Comparison of ENCODE assay signal across 24 cellular contexts in genomic region chr16:27437946-27438345, GRCh38. TPM values are rescaled to one million over a fixed set of nuclear protein-coding genes. Genes with fewer than 3 reads are reported as not detected.
DNase-seq lines count a peak whose midpoint lies in the region; ATAC-seq and TF ChIP-seq lines count a peak whose summit lies in the region.
"Had no signal": no experiment of that assay in that cellular context is flagged by ENCODE, and none has a peak within 500 bp of the region (broad histone marks: within the 10 kb centered on the region; RNA-seq: fewer than 3 reads in every experiment).

No MANE protein-coding gene starts in this region.

- peaks cover 90% of the 10 kb centered on the region for H3K36me3 Mint-ChIP-seq in activated CD8-positive, alpha-beta T cell treated with anti-CD3 and anti-CD28 coated beads for 36 hours (ENCODE audit: low read depth)
- peaks cover 21 to 60% (median 37%) of the 10 kb centered on the region in 5 donors for H3K36me3 Mint-ChIP-seq in naive thymus-derived CD4-positive, alpha-beta T cell
- no peaks in the 10 kb centered on the region for H3K36me3 Mint-ChIP-seq in Calu3 (ENCODE audit: insufficient read depth, unreplicated experiment)

- POLR2A ChIA-PET in activated CD8-positive, alpha-beta T cell treated with anti-CD3 and anti-CD28 coated beads for 36 hours (lab: Charles Lee) = interaction anchor here (0.8 to 2.7 kb wide), 7 partner anchors 9 to 120 kb away, joined by 3 to 8 read pairs (median 4); no protein-coding TSS in a partner anchor
- POLR2A ChIA-PET in naive thymus-derived CD4-positive, alpha-beta T cell (lab: Charles Lee) = interaction anchor here (0.6 to 1.6 kb wide), 4 partner anchors 16 to 694 kb away, joined by 3 to 6 read pairs (median 4); no protein-coding TSS in a partner anchor

- no TSS peak for BruUV-seq in Calu3 (replicated peaks; lab: Mats Ljungman, UMichigan)

- no peaks in the 10 kb centered on the region for H3K9me3 ChIP-seq in naive thymus-derived CD4-positive, alpha-beta T cell (ENCODE audit: control insufficient read depth in 2 of 3, low read length in 3 of 3)
- H3K9me3 ChIP-seq: adrenal gland, body of pancreas, lower lobe of right lung, SJSA1, upper lobe of left lung had no signal

- no peak overlapping the region for H3K4me3 ChIP-seq in naive thymus-derived CD4-positive, alpha-beta T cell (ENCODE audit: low read length)
- H3K4me3 ChIP-seq: adrenal gland, body of pancreas, lower lobe of right lung, SJSA1, smooth muscle cell, upper lobe of left lung had no signal

- CTCF ChIA-PET in activated CD8-positive, alpha-beta T cell treated with anti-CD3 and anti-CD28 coated beads for 36 hours (lab: Charles Lee) = interaction anchor here (1.1 kb wide), 1 partner anchor 10 kb away, joined by 8 read pairs; no protein-coding TSS in a partner anchor
- CTCF ChIA-PET in naive thymus-derived CD4-positive, alpha-beta T cell (lab: Charles Lee) = no interaction called here
- CTCF ChIA-PET in Calu3 (lab: Charles Lee) = interaction anchor here (0.5 to 0.6 kb wide), 2 partner anchors 18 to 404 kb away, joined by 3 to 4 read pairs; no protein-coding TSS in a partner anchor

- no peak for TF ChIP-seq CTCF in activated CD8-positive, alpha-beta T cell treated with anti-CD3 and anti-CD28 coated beads for 36 hours (IDR thresholded peaks at IDR 0.05)
- TF ChIP-seq CTCF in Calu3 (IDR thresholded peaks at IDR 0.05; ENCODE audit: unreplicated experiment) = no peak

- H3K36me3 ChIP-seq in naive thymus-derived CD4-positive, alpha-beta T cell (ENCODE audit: control insufficient read depth in 2 of 3, insufficient read depth in 3 of 3, low read length in 3 of 3) = peaks cover 19 to 91% (median 37%) of the 10 kb centered on the region in 3 experiments
- H3K36me3 ChIP-seq: adrenal gland, SJSA1 had no signal

- no peaks in the 10 kb centered on the region for H3K27me3 ChIP-seq in naive thymus-derived CD4-positive, alpha-beta T cell (ENCODE audit: control insufficient read depth in 2 of 2, insufficient read depth in 2 of 2, low read length in 2 of 2)
- H3K27me3 ChIP-seq: adrenal gland, body of pancreas, SJSA1, upper lobe of left lung had no signal

- no peaks in the 10 kb centered on the region for H3K9me3 Mint-ChIP-seq in activated CD8-positive, alpha-beta T cell treated with anti-CD3 and anti-CD28 coated beads for 36 hours
- H3K9me3 Mint-ChIP-seq in naive thymus-derived CD4-positive, alpha-beta T cell = peaks cover 0 to 4% (median 0%) of the 10 kb centered on the region in 11 donors
- no peaks in the 10 kb centered on the region for H3K9me3 Mint-ChIP-seq in Calu3 (ENCODE audit: low read depth, unreplicated experiment)
- H3K9me3 Mint-ChIP-seq: neural crest cell had no signal

- no peak overlapping the region for H3K27ac ChIP-seq in naive thymus-derived CD4-positive, alpha-beta T cell (ENCODE audit: low read depth, low read length)
- H3K27ac ChIP-seq: adrenal gland, body of pancreas, epithelial cell of prostate, lower lobe of right lung, parathyroid adenoma, SJSA1 had no signal

- peaks cover 14% of the 10 kb centered on the region for H3K4me1 Mint-ChIP-seq in activated CD8-positive, alpha-beta T cell treated with anti-CD3 and anti-CD28 coated beads for 36 hours (ENCODE audit: low read depth)
- H3K4me1 Mint-ChIP-seq in naive thymus-derived CD4-positive, alpha-beta T cell = peaks cover 10 to 19% (median 14%) of the 10 kb centered on the region in 7 donors
- H3K4me1 Mint-ChIP-seq in Calu3 (ENCODE audit: low read depth, unreplicated experiment) = no peaks in the 10 kb centered on the region

- no peak overlapping the region for H3K4me3 Mint-ChIP-seq in activated CD8-positive, alpha-beta T cell treated with anti-CD3 and anti-CD28 coated beads for 36 hours
- no peak overlapping the region for H3K4me3 Mint-ChIP-seq in naive thymus-derived CD4-positive, alpha-beta T cell
- no peak overlapping the region for H3K4me3 Mint-ChIP-seq in Calu3 (ENCODE audit: low read depth, unreplicated experiment)
- H3K4me3 Mint-ChIP-seq: activated CD4-positive, alpha-beta T cell treated with anti-CD3 and anti-CD28 coated beads for 36 hours; neural crest cell had no signal

- no peak overlapping the region for H3K27ac Mint-ChIP-seq in activated CD8-positive, alpha-beta T cell treated with anti-CD3 and anti-CD28 coated beads for 36 hours
- peak overlapping the region in 7 of 9 donors; percentile 26 to 81 (median 42) for H3K27ac Mint-ChIP-seq in naive thymus-derived CD4-positive, alpha-beta T cell
- no peak overlapping the region for H3K27ac Mint-ChIP-seq in Calu3 (ENCODE audit: unreplicated experiment)
- H3K27ac Mint-ChIP-seq: activated CD4-positive, alpha-beta T cell treated with anti-CD3 and anti-CD28 coated beads for 36 hours had no signal

- no peaks in the 10 kb centered on the region for H3K27me3 Mint-ChIP-seq in activated CD8-positive, alpha-beta T cell treated with anti-CD3 and anti-CD28 coated beads for 36 hours
- H3K27me3 Mint-ChIP-seq in naive thymus-derived CD4-positive, alpha-beta T cell = no peaks in the 10 kb centered on the region
- H3K27me3 Mint-ChIP-seq in Calu3 (ENCODE audit: unreplicated experiment) = peaks cover 52% of the 10 kb centered on the region
- H3K27me3 Mint-ChIP-seq: activated CD4-positive, alpha-beta T cell treated with anti-CD3 and anti-CD28 coated beads for 36 hours had no signal

- DNase-seq in left cardiac atrium = peak; percentile 4
- no peak for DNase-seq in cardiac septum (ENCODE audit: low spot score)
- peak; percentile 0 for DNase-seq in activated CD8-positive, alpha-beta T cell treated with anti-CD3 and anti-CD28 coated beads for 36 hours
- peak in 1 of 9 donors; percentile 10 for DNase-seq in naive thymus-derived CD4-positive, alpha-beta T cell
- DNase-seq in CD1c-positive myeloid dendritic cell (ENCODE audit: extremely low spot score) = no peak
- no peak for DNase-seq in Calu3
- DNase-seq: activated gamma-delta T cell, body of pancreas, DMS53, Kasumi-1, lower lobe of right lung, MV-4-11, NCI-H1694, T-helper 2 cell had no signal

- ATAC-seq in left cardiac atrium = no peak
- ATAC-seq in activated CD8-positive, alpha-beta T cell treated with anti-CD3 and anti-CD28 coated beads for 36 hours = no peak
- ATAC-seq in naive thymus-derived CD4-positive, alpha-beta T cell = no peak
- ATAC-seq in HG02885 (IDR thresholded peaks at IDR 0.05; ENCODE audit: poor library complexity, unreplicated experiment) = no peak
- ATAC-seq: activated CD4-positive, alpha-beta T cell treated with anti-CD3 and anti-CD28 coated beads for 36 hours; body of pancreas; lower lobe of right lung had no signal

- no peaks in the 10 kb centered on the region for H3K4me1 ChIP-seq in naive thymus-derived CD4-positive, alpha-beta T cell (ENCODE audit: control insufficient read depth in 2 of 2, insufficient read depth in 2 of 2, low read length in 2 of 2)
- H3K4me1 ChIP-seq: adrenal gland, body of pancreas, lower lobe of right lung, parathyroid adenoma, SJSA1, upper lobe of left lung had no signal

- intact Hi-C loops in left cardiac atrium (cut with DNase I) (no loop called here), cardiac septum (cut with DNase I) (no loop called here), Calu3 (cut with micrococcal nuclease; ENCODE audit: unreplicated experiment) (no loop called here)
- intact Hi-C loops in activated CD8-positive, alpha-beta T cell treated with anti-CD3 and anti-CD28 coated beads for 36 hours (cut with micrococcal nuclease) = no loop called here
- intact Hi-C loops in naive thymus-derived CD4-positive, alpha-beta T cell (cut with micrococcal nuclease) = no loop called here

RNA-seq across cellular contexts. Expression of gene IL21R, which starts 36.0 kb away (rescaled TPM):
- under 1 TPM; 0.18 to 0.63 TPM for total RNA-seq in left cardiac atrium
- 1.4 TPM for total RNA-seq in cardiac septum
- total RNA-seq in activated CD8-positive, alpha-beta T cell treated with anti-CD3 and anti-CD28 coated beads for 36 hours = 10 to 100 TPM; 95.6 to 97.2 TPM
- total RNA-seq in naive thymus-derived CD4-positive, alpha-beta T cell = 10 to 100 TPM; 24.6 to 40.9 (median 31.4) TPM
- polyA plus RNA-seq in naive thymus-derived CD4-positive, alpha-beta T cell = 10 to 100 TPM; 37.1 to 52.1 TPM
- total RNA-seq in Calu3 (2022) = not detected in 2 replicates
- total RNA-seq: G401, smooth muscle cell had no signal
- polyA plus RNA-seq: smooth muscle cell had no signal

Comparison
In these comparisons a context has a peak if more than half of its experiments do, and no peak if none do; other contexts are left out.
1. DNase-seq: peak in left cardiac atrium (single experiment) and activated CD8-positive, alpha-beta T cell treated with anti-CD3 and anti-CD28 coated beads for 36 hours (single experiment); none in cardiac septum (single experiment), CD1c-positive myeloid dendritic cell (single experiment) and Calu3 (single experiment).
2. H3K27ac Mint-ChIP-seq: peak in naive thymus-derived CD4-positive, alpha-beta T cell (7 of 9); none in activated CD8-positive, alpha-beta T cell treated with anti-CD3 and anti-CD28 coated beads for 36 hours (single experiment) and Calu3 (single experiment).
3. RNA of gene IL21R, which starts 36.0 kb away (total RNA-seq): 95.6 to 97.2 TPM in activated CD8-positive, alpha-beta T cell treated with anti-CD3 and anti-CD28 coated beads for 36 hours and 24.6 to 40.9 TPM in naive thymus-derived CD4-positive, alpha-beta T cell; 1.4 TPM in cardiac septum (single experiment), 0.18 to 0.63 TPM in left cardiac atrium and not detected in Calu3; every median in the first group is over 10 times any median in the second.